ENCODE assay signal across 8 cellular contexts in genomic region chr19:39846176-39846677, GRCh38. TPM values are rescaled to one million over a fixed set of nuclear protein-coding genes. Genes with fewer than 3 reads are reported as not detected.
DNase-seq lines count a peak whose midpoint lies in the region; ATAC-seq and TF ChIP-seq lines count a peak whose summit lies in the region.

TSS of gene FBL (minus strand) at chr19:39846379. CDS start at chr19:39846300, 79 bp downstream.

- no peaks in the 10 kb centered on the region for H3K27me3 ChIP-seq in GM06990 (replicated peaks; ENCODE audit: control insufficient read depth, insufficient read depth, low read length)
- no peaks in the 10 kb centered on the region for H3K27me3 ChIP-seq in osteoblast (ENCODE audit: insufficient read depth, low read length)
- no peaks in the 10 kb centered on the region for H3K27me3 ChIP-seq in thoracic aorta (replicated peaks; ENCODE audit: insufficient read depth)

- peaks cover 25% of the 10 kb centered on the region for H3K4me1 ChIP-seq in osteoblast (ENCODE audit: insufficient read depth, low read length)
- peaks cover 28 to 57% of the 10 kb centered on the region in 2 donors for H3K4me1 ChIP-seq in thoracic aorta (ENCODE audit: control insufficient read depth in 1 of 2, low read depth in 2 of 2)

- TF ChIP-seq CTCF in GM06990 (IDR thresholded peaks at IDR 0.05; ENCODE audit: insufficient read depth, low read length, poor library complexity, severe bottlenecking) = no peak
- no peak for TF ChIP-seq CTCF in osteoblast (IDR thresholded peaks at IDR 0.05; ENCODE audit: extremely low read depth, low read depth, low read length)
- TF ChIP-seq CTCF in thoracic aorta (IDR thresholded peaks at IDR 0.05) = no peak

- H3K36me3 ChIP-seq in GM06990 (ENCODE audit: control insufficient read depth, insufficient read depth, low read length) (no peaks in the 10 kb centered on the region), osteoblast (ENCODE audit: insufficient read depth, low read length) (no peaks in the 10 kb centered on the region), thoracic aorta (no peaks in the 10 kb centered on the region)

- peak; percentile 72 for ATAC-seq in HG02588 (IDR thresholded peaks at IDR 0.05; ENCODE audit: unreplicated experiment)
- ATAC-seq in activated naive CD4-positive, alpha-beta T cell treated with anti-CD3 and anti-CD28 coated beads, Interleukin-2, amount 50 U/mL, for 72 hours = peak; percentile 93 to 96
- peak; percentile 56 for ATAC-seq in thoracic aorta (ENCODE audit: insufficient number of reproducible peaks, low FRiP score, low read depth)

- peak within 1 kb of the TSS; percentile 94 to 99 for H3K27ac Mint-ChIP-seq in activated naive CD4-positive, alpha-beta T cell treated with anti-CD3 and anti-CD28 coated beads, Interleukin-2, amount 50 U/mL, for 72 hours

- DNase-seq in GM06990 (ENCODE audit: extremely low read depth, insufficient read length) (peak; percentile 96), NCI-H1092 (lab: John Stamatoyannopoulos, UW) (peak; percentile 84), SKM-1 (lab: John Stamatoyannopoulos, UW; ENCODE audit: unreplicated experiment) (peak; percentile 89), glomerular endothelial cell (ENCODE audit: extremely low read depth, low read depth, low spot score) (no peak), osteoblast (ENCODE audit: insufficient read length, low spot score, missing footprints) (peak; percentile 99), thoracic aorta (ENCODE audit: low spot score) (peak; percentile 79)
- peak; percentile 98 to 99 for DNase-seq in activated naive CD4-positive, alpha-beta T cell treated with anti-CD3 and anti-CD28 coated beads, Interleukin-2, amount 50 U/mL, for 72 hours (ENCODE audit: low spot score in 2 of 2)

- H3K4me2 ChIP-seq in osteoblast (ENCODE audit: insufficient read depth, low read length) = peak within 1 kb of the TSS; percentile 95

- peaks cover 25% of the 10 kb centered on the region for H4K20me1 ChIP-seq in osteoblast (ENCODE audit: insufficient read depth, low read length)

- H3K9me3 ChIP-seq in osteoblast (ENCODE audit: low read depth, low read length) = no peaks in the 10 kb centered on the region
- no peaks in the 10 kb centered on the region for H3K9me3 ChIP-seq in thoracic aorta

- H3K9me3 Mint-ChIP-seq in activated naive CD4-positive, alpha-beta T cell treated with anti-CD3 and anti-CD28 coated beads, Interleukin-2, amount 50 U/mL, for 72 hours = peaks cover 0 to 8% of the 10 kb centered on the region in 2 donors

- H3K27ac ChIP-seq in osteoblast (ENCODE audit: low read depth, low read length) (peak within 1 kb of the TSS; percentile 74), thoracic aorta (peak within 1 kb of the TSS; percentile 88 to 92)

- H3K4me3 ChIP-seq in GM06990 (replicated peaks; ENCODE audit: low read depth, low read length) (peak within 1 kb of the TSS; percentile 97), osteoblast (ENCODE audit: insufficient read depth, low read length) (peak within 1 kb of the TSS; percentile 92), thoracic aorta (peak within 1 kb of the TSS; percentile 99)

- H3K36me3 Mint-ChIP-seq in activated naive CD4-positive, alpha-beta T cell treated with anti-CD3 and anti-CD28 coated beads, Interleukin-2, amount 50 U/mL, for 72 hours = peaks cover 24 to 43% of the 10 kb centered on the region in 2 donors

- peak within 1 kb of the TSS; percentile 98 for H2AFZ ChIP-seq in osteoblast (ENCODE audit: low read length)

- H3K79me2 ChIP-seq in osteoblast (ENCODE audit: insufficient read depth, low read length) = peaks cover 48% of the 10 kb centered on the region

RNA-seq across cellular contexts. Expression of gene FBL, which starts in this region (rescaled TPM):
- 100 to 1,000 TPM; 515 to 771 TPM for total RNA-seq in activated naive CD4-positive, alpha-beta T cell treated with anti-CD3 and anti-CD28 coated beads, Interleukin-2, amount 50 U/mL, for 72 hours
- total RNA-seq in glomerular endothelial cell (108 and 123 TPM in 2 replicates), osteoblast (69.0 and 87.2 TPM in 2 replicates), thoracic aorta (100 to 1,000 TPM in 1 of 2 donors, 10 to 100 TPM in 1; 52.7 to 103 TPM)
